In genomic region chr17:68959117-68959516, GRCh38 we compare ENCODE assay signal across 1 cellular context. TPM values are rescaled to one million over a fixed set of nuclear protein-coding genes. Genes with fewer than 3 reads are reported as not detected.
"Had no signal": no experiment of that assay in that cellular context is flagged by ENCODE, and none has a peak within 500 bp of the region (broad histone marks: within the 10 kb centered on the region; RNA-seq: fewer than 3 reads in every experiment).

No MANE protein-coding gene starts in this region.

RNA-seq across cellular contexts. Expression of gene ABCA8, which starts 3.9 kb away (rescaled TPM):
- total RNA-seq: natural killer cell treated with Interleukin-12 subunit alpha and Interleukin-12 subunit beta and Interleukin-15 and Interleukin-18, amount 100 ng/mL, for 72 hours had no signal
